In genomic region chr20:63774348-63774735, GRCh38 we compare ENCODE assay signal across 32 cellular contexts. TPM values are rescaled to one million over a fixed set of nuclear protein-coding genes. Genes with fewer than 3 reads are reported as not detected.
DNase-seq lines count a peak whose midpoint lies in the region; ATAC-seq, FAIRE-seq and TF ChIP-seq lines count a peak whose summit lies in the region.
"Had no signal": no experiment of that assay in that cellular context is flagged by ENCODE, and none has a peak within 500 bp of the region (broad histone marks: within the 10 kb centered on the region; RNA-seq: fewer than 3 reads in every experiment).

No MANE protein-coding gene starts in this region.

- H3K4me3 ChIP-seq in astrocyte (ENCODE audit: insufficient read depth, low read depth, low read length), result no peak overlapping the region
- no peak overlapping the region for H3K4me3 ChIP-seq in kidney (ENCODE audit: low read length in 2 of 2)
- no peak overlapping the region for H3K4me3 ChIP-seq in skeletal muscle satellite cell (ENCODE audit: low read length)
- H3K4me3 ChIP-seq: body of pancreas, PC-9 had no signal

- H4K20me1 ChIP-seq in astrocyte (ENCODE audit: insufficient read depth, low read length), result peaks cover 12% of the 10 kb centered on the region

- peaks cover 14% of the 10 kb centered on the region for H3K4me1 Mint-ChIP-seq in astrocyte (ENCODE audit: low read depth, unreplicated experiment)
- H3K4me1 Mint-ChIP-seq: activated naive CD8-positive, alpha-beta T cell treated with anti-CD3 and anti-CD28 coated beads, Interleukin-2, amount 50 U/mL, for 24 hours had no signal

- H3K9ac ChIP-seq in astrocyte (ENCODE audit: low read length), result no peak overlapping the region
- no peak overlapping the region for H3K9ac ChIP-seq in kidney (ENCODE audit: low read length in 2 of 2)
- no peak overlapping the region for H3K9ac ChIP-seq in skeletal muscle satellite cell (ENCODE audit: low read depth, low read length)

- H3K4me3 Mint-ChIP-seq in astrocyte (ENCODE audit: unreplicated experiment), result peak overlapping the region; percentile 34
- H3K4me3 Mint-ChIP-seq: activated CD8-positive, alpha-beta T cell treated with anti-CD3 and anti-CD28 coated beads, Interleukin-2, amount 10 ng/mL, durations not matched to agents 7 days and 5 days; activated naive CD8-positive, alpha-beta T cell treated with anti-CD3 and anti-CD28 coated beads, Interleukin-2, amount 50 U/mL, for 24 hours had no signal

- FAIRE-seq in astrocyte (lab: Jason Lieb, UNC) (no peak), kidney (lab: Jason Lieb, UNC) (no peak)
- FAIRE-seq: colon, GM18507, TTC549 had no signal

- no peaks in the 10 kb centered on the region for H3K9me3 ChIP-seq in astrocyte (ENCODE audit: insufficient read depth, low read depth, low read length)
- no peaks in the 10 kb centered on the region for H3K9me3 ChIP-seq in kidney (ENCODE audit: control insufficient read depth in 1 of 2, low read length in 2 of 2)
- no peaks in the 10 kb centered on the region for H3K9me3 ChIP-seq in skeletal muscle satellite cell (replicated peaks; ENCODE audit: low read length)
- H3K9me3 ChIP-seq: body of pancreas, esophagus squamous epithelium, gastrocnemius medialis, left ventricle myocardium inferior had no signal

- DNase-seq in NCI-H1694 treated with DMSO at 0.1 percent for 48 hours (lab: John Stamatoyannopoulos, UW), result peak; percentile 10
- no peak for DNase-seq in NCI-H1694 (lab: John Stamatoyannopoulos, UW)
- DNase-seq in astrocyte (ENCODE audit: low read depth), result no peak
- peak; percentile 76 for DNase-seq in kidney
- no peak for DNase-seq in stimulated activated CD4-positive, alpha-beta T cell treated with anti-CD3 and anti-CD28 coated beads, Interleukin-15, amount 100 ng/mL, for 24 hours
- DNase-seq: activated T-cell treated with anti-CD3 and anti-CD28 coated beads for 4 hours, AML-193, DMS53, esophagus squamous epithelium, gastrocnemius medialis, GDM1, hippocampal formation, Karpas-422, left ventricle myocardium inferior, MV-4-11, NCI-H187, NCI-H226, PC-9, SHP77 treated with DMSO at 0.1 percent for 48 hours had no signal

- no peaks in the 10 kb centered on the region for H3K27me3 ChIP-seq in astrocyte (ENCODE audit: insufficient read depth, low read length)
- H3K27me3 ChIP-seq in skeletal muscle satellite cell (ENCODE audit: control insufficient read depth, insufficient read depth, low read length), result no peaks in the 10 kb centered on the region
- H3K27me3 ChIP-seq: body of pancreas, gastrocnemius medialis had no signal

- H3K27ac ChIP-seq in astrocyte (ENCODE audit: low read depth, low read length) (no peak overlapping the region), kidney (ENCODE audit: low read depth in 2 of 2, low read length in 2 of 2) (no peak overlapping the region)
- H3K27ac ChIP-seq: body of pancreas, esophagus squamous epithelium, gastrocnemius medialis, left ventricle myocardium inferior, PC-9 had no signal

- H3K4me1 ChIP-seq in astrocyte (ENCODE audit: insufficient read depth, low read length), result peaks cover 8% of the 10 kb centered on the region
- peaks cover 0 to 15% of the 10 kb centered on the region in 2 donors for H3K4me1 ChIP-seq in kidney (ENCODE audit: control insufficient read depth in 1 of 2, insufficient read depth in 1 of 2, low read depth in 1 of 2, low read length in 2 of 2)
- H3K4me1 ChIP-seq in skeletal muscle satellite cell (ENCODE audit: control insufficient read depth, insufficient read depth, low read length), result peaks cover 7% of the 10 kb centered on the region
- H3K4me1 ChIP-seq: body of pancreas, gastrocnemius medialis had no signal

- H3K4me2 ChIP-seq in astrocyte (ENCODE audit: low read length), result no peak overlapping the region
- peak overlapping the region; percentile 28 for H3K4me2 ChIP-seq in skeletal muscle satellite cell (ENCODE audit: low read length)
- H3K4me2 ChIP-seq: PC-9 had no signal

- no peaks in the 10 kb centered on the region for H3K9me3 Mint-ChIP-seq in astrocyte (ENCODE audit: unreplicated experiment)
- H3K9me3 Mint-ChIP-seq: activated naive CD8-positive, alpha-beta T cell treated with anti-CD3 and anti-CD28 coated beads, Interleukin-2, amount 50 U/mL, for 24 hours; GM23338; naive thymus-derived CD8-positive, alpha-beta T cell; type B pancreatic cell had no signal

- H3K79me2 ChIP-seq in astrocyte (ENCODE audit: insufficient read depth, low read length), result peaks cover 7% of the 10 kb centered on the region

- H3K27ac Mint-ChIP-seq in astrocyte (ENCODE audit: unreplicated experiment), result no peak overlapping the region
- H3K27ac Mint-ChIP-seq: activated CD8-positive, alpha-beta T cell treated with anti-CD3 and anti-CD28 coated beads, Interleukin-2, amount 10 ng/mL, durations not matched to agents 7 days and 5 days; activated naive CD8-positive, alpha-beta T cell treated with anti-CD3 and anti-CD28 coated beads, Interleukin-2, amount 50 U/mL, for 24 hours; GM23338; type B pancreatic cell had no signal

- H2AFZ ChIP-seq in astrocyte (ENCODE audit: low read depth, low read length), result no peak overlapping the region
- H2AFZ ChIP-seq: GM23338, PC-9 had no signal

- TF ChIP-seq CTCF in astrocyte (IDR thresholded peaks at IDR 0.05; ENCODE audit: insufficient read depth, low read depth, low read length) (no peak), kidney (IDR thresholded peaks at IDR 0.05; ENCODE audit: borderline replicate concordance, extremely low read depth, insufficient read depth) (no peak)

- H3K36me3 ChIP-seq in astrocyte (ENCODE audit: insufficient read depth, low read length), result no peaks in the 10 kb centered on the region
- H3K36me3 ChIP-seq in kidney (ENCODE audit: control insufficient read depth in 1 of 2, insufficient read depth in 2 of 2, low read length in 2 of 2), result no peaks in the 10 kb centered on the region
- no peaks in the 10 kb centered on the region for H3K36me3 ChIP-seq in skeletal muscle satellite cell (ENCODE audit: insufficient read depth, low read length)
- H3K36me3 ChIP-seq: gastrocnemius medialis had no signal

- peaks cover 10% of the 10 kb centered on the region for H3K36me3 Mint-ChIP-seq in astrocyte (ENCODE audit: low read depth, unreplicated experiment)
- H3K36me3 Mint-ChIP-seq: naive thymus-derived CD8-positive, alpha-beta T cell had no signal

- H3K27me3 Mint-ChIP-seq in astrocyte (ENCODE audit: low read depth, unreplicated experiment), result no peaks in the 10 kb centered on the region
- H3K27me3 Mint-ChIP-seq: activated naive CD8-positive, alpha-beta T cell treated with anti-CD3 and anti-CD28 coated beads, Interleukin-2, amount 50 U/mL, for 24 hours; naive thymus-derived CD8-positive, alpha-beta T cell; type B pancreatic cell had no signal

- intact Hi-C loops in kidney (cut with DNase I), result no loop called here

- ATAC-seq in HG02678 (IDR thresholded peaks at IDR 0.05; ENCODE audit: unreplicated experiment), result no peak
- ATAC-seq in GM21447 (IDR thresholded peaks at IDR 0.05; ENCODE audit: unreplicated experiment), result no peak
- ATAC-seq: activated CD4-positive, CD25-positive, alpha-beta regulatory T cell treated with anti-CD3 and anti-CD28 coated beads, Interleukin-2, amount 50 U/mL, for 24 hours; activated CD8-positive, alpha-beta T cell treated with anti-CD3 and anti-CD28 coated beads, Interleukin-2, amount 10 ng/mL, durations not matched to agents 7 days and 5 days; activated naive CD8-positive, alpha-beta T cell treated with anti-CD3 and anti-CD28 coated beads, Interleukin-2, amount 50 U/mL, for 24 hours; body of pancreas had no signal

RNA-seq across cellular contexts. Expression of gene SLC2A4RG, which starts 34.8 kb away (rescaled TPM):
- total RNA-seq in astrocyte (65.6 and 68.3 TPM in 2 replicates), kidney (154 TPM)
- polyA plus RNA-seq in kidney (ENCODE audit: insufficient read depth, low read depth, low replicate concordance), result 171 TPM
- 28.9 and 33.4 TPM in 2 replicates for total RNA-seq in skeletal muscle satellite cell (2012; rRNA removed)

RNA-seq across cellular contexts. Expression of gene LIME1, which starts 37.9 kb away (rescaled TPM):
- total RNA-seq in astrocyte (7.6 TPM in 2 replicates), kidney (12.1 TPM)
- polyA plus RNA-seq in kidney (ENCODE audit: insufficient read depth, low read depth, low replicate concordance), result 114 TPM
- 2.6 and 5.6 TPM in 2 replicates for total RNA-seq in skeletal muscle satellite cell (2012; rRNA removed)

RNA-seq across cellular contexts. Expression of gene ZBTB46, which starts 56.7 kb away (rescaled TPM):
- total RNA-seq in astrocyte, result 12.9 and 13.9 TPM in 2 replicates
- total RNA-seq in kidney, result 24.0 TPM
- 4.5 TPM for polyA plus RNA-seq in kidney (ENCODE audit: insufficient read depth, low read depth, low replicate concordance)
- total RNA-seq in skeletal muscle satellite cell (2012; rRNA removed), result 1.0 and 1.3 TPM in 2 replicates
- total RNA-seq: naive thymus-derived CD8-positive, alpha-beta T cell had no signal

Comparison
In these comparisons a context has a peak if more than half of its experiments do, and no peak if none do; other contexts are left out.
1. DNase-seq: peak in NCI-H1694 treated with DMSO at 0.1 percent for 48 hours (single experiment) and kidney (single experiment); none in NCI-H1694 (single experiment), astrocyte (single experiment) and stimulated activated CD4-positive, alpha-beta T cell treated with anti-CD3 and anti-CD28 coated beads, Interleukin-15, amount 100 ng/mL, for 24 hours (single experiment).